20 cellular contexts compared by ENCODE assay signal in the genomic region with DNA sequence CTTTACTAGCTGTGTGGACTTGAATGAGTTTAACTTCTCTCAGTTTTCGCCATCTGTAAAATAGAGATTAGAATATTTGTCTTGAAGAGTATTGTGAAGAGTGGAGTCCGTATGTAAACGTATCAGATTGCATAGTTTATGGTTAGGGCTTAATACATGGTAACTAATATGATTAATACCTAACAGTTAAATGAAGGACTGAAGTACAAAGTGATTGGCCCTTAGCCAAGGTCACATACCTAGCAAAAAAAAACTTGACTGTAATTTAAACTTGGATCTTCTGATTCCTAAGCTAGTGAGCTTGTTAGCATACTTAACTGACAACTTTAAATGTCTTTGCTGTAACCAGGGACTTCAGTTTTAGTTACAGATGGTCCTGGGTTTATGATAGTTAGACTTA. TPM values are rescaled to one million over a fixed set of nuclear protein-coding genes. Genes with fewer than 3 reads are reported as not detected.
A peak's percentile ranks its signal among the peaks of the same experiment; 100 is the strongest.
DNase-seq lines count a peak whose midpoint lies in the region; ATAC-seq and TF ChIP-seq lines count a peak whose summit lies in the region.
"Had no signal": no experiment of that assay in that cellular context is flagged by ENCODE, and none has a peak within 500 bp of the region (broad histone marks: within the 10 kb centered on the region; RNA-seq: fewer than 3 reads in every experiment).

No MANE protein-coding gene starts in this region.

- CTCF ChIA-PET in WTC11 (lab: Charles Lee): interaction anchor here (3.9 kb wide), 1 partner anchor 66 kb away, joined by 16 read pairs; no protein-coding TSS in a partner anchor

- H3K4me1 Mint-ChIP-seq in activated naive CD8-positive, alpha-beta T cell (ENCODE audit: low read depth): peaks cover 29% of the 10 kb centered on the region
- H3K4me1 Mint-ChIP-seq in activated naive CD8-positive, alpha-beta T cell treated with anti-CD3 and anti-CD28 coated beads, Interleukin-2, amount 50 U/mL, for 24 hours: peaks cover 44% of the 10 kb centered on the region
- H3K4me1 Mint-ChIP-seq in WTC11: peaks cover 33% of the 10 kb centered on the region

- H3K36me3 Mint-ChIP-seq in activated naive CD8-positive, alpha-beta T cell: peaks cover 7% of the 10 kb centered on the region
- H3K36me3 Mint-ChIP-seq in activated naive CD8-positive, alpha-beta T cell treated with anti-CD3 and anti-CD28 coated beads, Interleukin-2, amount 50 U/mL, for 24 hours (ENCODE audit: low read depth): no peaks in the 10 kb centered on the region
- H3K36me3 Mint-ChIP-seq in WTC11: no peaks in the 10 kb centered on the region
- H3K36me3 Mint-ChIP-seq: activated naive CD4-positive, alpha-beta T cell treated with anti-CD3 and anti-CD28 coated beads, Interleukin-2, amount 10 ng/mL, durations not matched to agents 7 days and 5 days; mesothelial cell of epicardium had no signal

- TF ChIP-seq EP300 in stomach (IDR thresholded peaks at IDR 0.05): no peak

- peaks cover 33% of the 10 kb centered on the region for H3K27me3 Mint-ChIP-seq in activated naive CD8-positive, alpha-beta T cell
- peaks cover 43% of the 10 kb centered on the region for H3K27me3 Mint-ChIP-seq in activated naive CD8-positive, alpha-beta T cell treated with anti-CD3 and anti-CD28 coated beads, Interleukin-2, amount 50 U/mL, for 24 hours
- H3K27me3 Mint-ChIP-seq in WTC11 (ENCODE audit: low read depth): peaks cover 47% of the 10 kb centered on the region

- H3K27me3 ChIP-seq in stomach (peaks cover 0 to 24% (median 8%) of the 10 kb centered on the region in 3 donors), breast epithelium (peaks cover 0 to 8% of the 10 kb centered on the region in 2 donors)
- H3K27me3 ChIP-seq: uterus had no signal

- 34 to 52% (median 39%) methylated on average over 3 of the region's 3 CpGs for whole genome bisulfite sequencing in stomach, 5 donors

- peak overlapping the region; percentile 28 for H3K4me3 Mint-ChIP-seq in activated naive CD8-positive, alpha-beta T cell
- H3K4me3 Mint-ChIP-seq in activated naive CD8-positive, alpha-beta T cell treated with anti-CD3 and anti-CD28 coated beads, Interleukin-2, amount 50 U/mL, for 24 hours: no peak overlapping the region
- peak overlapping the region; percentile 38 for H3K4me3 Mint-ChIP-seq in WTC11

- no peaks in the 10 kb centered on the region for H3K9me3 Mint-ChIP-seq in activated naive CD8-positive, alpha-beta T cell (ENCODE audit: low read depth)
- H3K9me3 Mint-ChIP-seq in activated naive CD8-positive, alpha-beta T cell treated with anti-CD3 and anti-CD28 coated beads, Interleukin-2, amount 50 U/mL, for 24 hours: no peaks in the 10 kb centered on the region
- no peaks in the 10 kb centered on the region for H3K9me3 Mint-ChIP-seq in WTC11
- H3K9me3 Mint-ChIP-seq: activated naive CD4-positive, alpha-beta T cell treated with anti-CD3 and anti-CD28 coated beads, Interleukin-2, amount 10 ng/mL, durations not matched to agents 7 days and 5 days; CD8-positive, alpha-beta memory T cell; mesothelial cell of epicardium had no signal

- H3K9me3 ChIP-seq in stomach (no peaks in the 10 kb centered on the region), breast epithelium (no peaks in the 10 kb centered on the region)
- H3K9me3 ChIP-seq: uterus had no signal

- H3K36me3 ChIP-seq in stomach: no peaks in the 10 kb centered on the region
- no peaks in the 10 kb centered on the region for H3K36me3 ChIP-seq in breast epithelium
- H3K36me3 ChIP-seq: uterus had no signal

- POLR2A ChIA-PET in WTC11 (lab: Charles Lee): interaction anchor here (1.6 kb wide), 1 partner anchor 69 kb away, joined by 4 read pairs; the partner anchor contains the start of gene FUBP1

- intact Hi-C loops in stomach (cut with DNase I; ENCODE audit: low total_unique reads) (no loop called here), breast epithelium (cut with DNase I; ENCODE audit: low total_unique reads) (no loop called here)

- peak overlapping the region in 3 of 4 donors; percentile 68 to 77 (median 69) for H3K4me3 ChIP-seq in stomach
- no peak overlapping the region for H3K4me3 ChIP-seq in breast epithelium
- H3K4me3 ChIP-seq: GM12878, uterus had no signal

- no peak for DNase-seq in activated naive CD8-positive, alpha-beta T cell treated with anti-CD3 and anti-CD28 coated beads, Interleukin-2, amount 50 U/mL, for 24 hours
- DNase-seq in WTC11 (ENCODE audit: low spot score): no peak
- peak; percentile 26 for DNase-seq in kidney tubule cell (ENCODE audit: low spot score)
- no peak for DNase-seq in stomach
- no peak for DNase-seq in activated CD4-positive, alpha-beta T cell treated with anti-CD3 and anti-CD28 coated beads, Interleukin-2, amount 50 U/mL, for 4 hours
- no peak for DNase-seq in breast epithelium (ENCODE audit: low spot score in 2 of 2)
- DNase-seq in activated CD4-positive, alpha-beta T cell treated with anti-CD3 and anti-CD28 coated beads for 4 hours: no peak
- DNase-seq: ACHN; activated naive CD4-positive, alpha-beta T cell treated with anti-CD3 and anti-CD28 coated beads, Interleukin-2, amount 10 ng/mL, durations not matched to agents 7 days and 5 days; CD8-positive, alpha-beta memory T cell; effector CD8-positive, alpha-beta T cell; NCI-H187; NCI-H774; RPMI8226; stimulated activated CD4-positive, alpha-beta T cell treated with anti-CD3 and anti-CD28 coated beads, Interleukin-12 subunit alpha, Interleukin-12 subunit beta, amount 100 ng/mL, for 4 hours; stimulated activated naive CD4-positive, alpha-beta T cell; uterus had no signal

- peak overlapping the region in 1 of 5 donors; percentile 81 for H3K27ac ChIP-seq in stomach
- no peak overlapping the region for H3K27ac ChIP-seq in breast epithelium

- TF ChIP-seq POLR2A in stomach (IDR thresholded peaks at IDR 0.05) (no peak), breast epithelium (IDR thresholded peaks at IDR 0.05) (no peak)

- H3K4me1 ChIP-seq in stomach: peaks cover 7 to 33% (median 15%) of the 10 kb centered on the region in 4 donors
- H3K4me1 ChIP-seq in breast epithelium: no peaks in the 10 kb centered on the region
- H3K4me1 ChIP-seq: uterus had no signal

- no peak overlapping the region for H3K27ac Mint-ChIP-seq in activated naive CD8-positive, alpha-beta T cell
- no peak overlapping the region for H3K27ac Mint-ChIP-seq in activated naive CD8-positive, alpha-beta T cell treated with anti-CD3 and anti-CD28 coated beads, Interleukin-2, amount 50 U/mL, for 24 hours
- H3K27ac Mint-ChIP-seq in WTC11: no peak overlapping the region
- H3K27ac Mint-ChIP-seq: activated naive CD4-positive, alpha-beta T cell treated with anti-CD3 and anti-CD28 coated beads, Interleukin-2, amount 10 ng/mL, durations not matched to agents 7 days and 5 days; mesothelial cell of epicardium had no signal

- ATAC-seq in activated naive CD8-positive, alpha-beta T cell treated with anti-CD3 and anti-CD28 coated beads, Interleukin-2, amount 50 U/mL, for 24 hours: no peak
- no peak for ATAC-seq in WTC11

- TF ChIP-seq CTCF in WTC11 (IDR thresholded peaks at IDR 0.05): no peak
- TF ChIP-seq CTCF in stomach (IDR thresholded peaks at IDR 0.05): no peak
- no peak for TF ChIP-seq CTCF in breast epithelium (IDR thresholded peaks at IDR 0.05)

TF ChIP-seq in WTC11, 78 proteins besides CTCF, POLR2A, EP300 and RAD21:
- TF ChIP-seq ZNF396 (CRISPR knock-in tag; IDR thresholded peaks at IDR 0.05; ENCODE audit: borderline replicate concordance): no peak
- no peak for TF ChIP-seq ATF1 (CRISPR knock-in tag; IDR thresholded peaks at IDR 0.05)
- no peak for TF ChIP-seq JUN (CRISPR knock-in tag; IDR thresholded peaks at IDR 0.05)
- TF ChIP-seq CBFB (CRISPR knock-in tag; IDR thresholded peaks at IDR 0.05; ENCODE audit: low read depth): no peak
- no peak for TF ChIP-seq TEAD4 (CRISPR knock-in tag; IDR thresholded peaks at IDR 0.05)
- TF ChIP-seq, protein P1, sequence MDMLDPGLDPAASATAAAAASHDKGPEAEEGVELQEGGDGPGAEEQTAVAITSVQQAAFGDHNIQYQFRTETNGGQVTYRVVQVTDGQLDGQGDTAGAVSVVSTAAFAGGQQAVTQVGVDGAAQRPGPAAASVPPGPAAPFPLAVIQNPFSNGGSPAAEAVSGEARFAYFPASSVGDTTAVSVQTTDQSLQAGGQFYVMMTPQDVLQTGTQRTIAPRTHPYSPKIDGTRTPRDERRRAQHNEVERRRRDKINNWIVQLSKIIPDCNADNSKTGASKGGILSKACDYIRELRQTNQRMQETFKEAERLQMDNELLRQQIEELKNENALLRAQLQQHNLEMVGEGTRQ (CRISPR knock-in tag; IDR thresholded peaks at IDR 0.05): no peak
TF ChIP-seq in WTC11: peak in this region for 0.

RNA-seq across cellular contexts. Expression of gene GIPC2, which starts 1.9 kb away (rescaled TPM):
- total RNA-seq in WTC11 (2021): 0.83 to 1.6 TPM (median 1.1 TPM) in 3 replicates
- total RNA-seq in stomach: 10 to 100 TPM in 1 of 5 donors, 1 to 10 TPM in 4; 2.3 to 23.8 (median 8.4) TPM
- 1 to 10 TPM; 4.0 to 5.8 (median 4.6) TPM for polyA plus RNA-seq in stomach
- 1 to 10 TPM; 2.6 to 3.6 (median 2.6) TPM for total RNA-seq in breast epithelium

RNA-seq across cellular contexts. Expression of gene DNAJB4, which starts 42.9 kb away (rescaled TPM):
- 23.4 to 26.5 TPM (median 26.0 TPM) in 3 replicates for total RNA-seq in WTC11 (2021)
- total RNA-seq in stomach: 10 to 100 TPM in 4 of 5 donors, 1 to 10 TPM in 1; 7.2 to 65.7 (median 19.2) TPM
- 10 to 100 TPM in 2 of 3 donors, 1 to 10 TPM in 1; 7.3 to 13.1 (median 12.3) TPM for polyA plus RNA-seq in stomach
- total RNA-seq in breast epithelium: 10 to 100 TPM; 25.3 to 39.5 (median 31.5) TPM

Comparison
In these comparisons a context has a peak if more than half of its experiments do, and no peak if none do; other contexts are left out.
1. H3K4me3 ChIP-seq: peak in stomach (3 of 4); none in breast epithelium (0 of 3).